Comparison of ENCODE assay signal across 8 cellular contexts in genomic region chr3:5057857-5058324, GRCh38.
DNase-seq lines count a peak whose midpoint lies in the region; ATAC-seq and TF ChIP-seq lines count a peak whose summit lies in the region.

No MANE protein-coding gene starts in this region.

- peaks cover 3% of the 10 kb centered on the region for H3K4me1 ChIP-seq in mammary epithelial cell (ENCODE audit: insufficient read depth, low read length)

- dilution Hi-C loops in mammary epithelial cell (cut with HindIII; ENCODE audit: low sequenced_read_pairs): loop anchor here (5.0 to 10.0 kb wide), 2 partner anchors 66 to 363 kb away; no protein-coding TSS in a partner anchor

- intact Hi-C loops in mammary epithelial cell (cut with micrococcal nuclease): loop anchor here (1.0 to 2.0 kb wide), 5 partner anchors 31 to 402 kb away; no protein-coding TSS in a partner anchor

- no peaks in the 10 kb centered on the region for H3K36me3 ChIP-seq in WERI-Rb-1
- H3K36me3 ChIP-seq in mammary epithelial cell (ENCODE audit: insufficient read depth, low read length): no peaks in the 10 kb centered on the region

- H2AFZ ChIP-seq in mammary epithelial cell (ENCODE audit: low read depth, low read length): no peak overlapping the region

- TF ChIP-seq CTCF in WERI-Rb-1 (IDR thresholded peaks at IDR 0.05; ENCODE audit: low read depth, low read length): peak; percentile 70
- TF ChIP-seq CTCF in mammary epithelial cell (conservative IDR thresholded peaks at IDR 0.05 in 1 of 2, IDR thresholded peaks at IDR 0.05 in 1 of 2; ENCODE audit: extremely low read depth in 1 of 2, insufficient read depth in 1 of 2, low read depth in 1 of 2, low read length in 2 of 2): peak; percentile 76

- in situ Hi-C loops in mammary epithelial cell (cut with MboI; ENCODE audit: low sequenced_read_pairs in 2 of 2): loop anchor here (10.0 kb wide), 2 partner anchors 343 to 403 kb away; no protein-coding TSS in a partner anchor

- no peak overlapping the region for H3K9ac ChIP-seq in mammary epithelial cell (ENCODE audit: insufficient read depth, low read length)

- H3K27me3 ChIP-seq in WERI-Rb-1 (ENCODE audit: insufficient read depth, low read depth, severe bottlenecking): no peaks in the 10 kb centered on the region
- H3K27me3 ChIP-seq in mammary epithelial cell (ENCODE audit: insufficient read depth, low read length): no peaks in the 10 kb centered on the region

- H3K4me2 ChIP-seq in mammary epithelial cell (ENCODE audit: insufficient read depth, low read depth, low read length): no peak overlapping the region

- peak; percentile 90 for ATAC-seq in HG02642 (IDR thresholded peaks at IDR 0.05; ENCODE audit: poor library complexity, unreplicated experiment)

- WGBS in mammary epithelial cell (ENCODE audit: low coverage, missing lambda C conversion rate): 17% methylated on average over 6 of the region's 7 CpGs

- no peaks in the 10 kb centered on the region for H3K9me3 ChIP-seq in WERI-Rb-1 (ENCODE audit: severe bottlenecking)
- no peaks in the 10 kb centered on the region for H3K9me3 ChIP-seq in mammary epithelial cell (replicated peaks; ENCODE audit: insufficient read depth, low read length)

- H3K79me2 ChIP-seq in mammary epithelial cell (ENCODE audit: insufficient read depth, low read length): no peaks in the 10 kb centered on the region

- H4K20me1 ChIP-seq in mammary epithelial cell (ENCODE audit: insufficient read depth, low read length): no peaks in the 10 kb centered on the region

- no peak overlapping the region for H3K4me3 ChIP-seq in WERI-Rb-1 (ENCODE audit: low read depth, low read length)
- H3K4me3 ChIP-seq in mammary epithelial cell (replicated peaks in 1 of 3; ENCODE audit: insufficient read depth in 1 of 3, low read depth in 2 of 3, low read length in 3 of 3): no peak overlapping the region

- H3K27ac ChIP-seq in WERI-Rb-1 (no peak overlapping the region), mammary epithelial cell (ENCODE audit: insufficient read depth, low read depth, low read length) (no peak overlapping the region)

- CTCF ChIA-PET in mammary epithelial cell (lab: Charles Lee; ENCODE audit: low non-redundant PET): interaction anchor here (0.5 to 1.5 kb wide), 7 partner anchors 35 to 403 kb away, joined by 3 to 30 read pairs (median 4); partner anchors contain the start of gene BHLHE40

- BruUV-seq in mammary epithelial cell (replicated peaks; lab: Mats Ljungman, UMichigan): no TSS peak

- DNase-seq in NCI-H2029 (lab: John Stamatoyannopoulos, UW): peak; percentile 40
- no peak for DNase-seq in NCI-H2029 treated with DMSO at 0.1 percent for 48 hours (lab: John Stamatoyannopoulos, UW)
- DNase-seq in NCI-H1694 treated with DMSO at 0.1 percent for 48 hours (lab: John Stamatoyannopoulos, UW): peak; percentile 9
- peak; percentile 80 for DNase-seq in WERI-Rb-1
- peak; percentile 86 for DNase-seq in mammary epithelial cell
- peak; percentile 86 for DNase-seq in islet precursor cell
- DNase-seq in stimulated activated CD4-positive, alpha-beta T cell treated with anti-CD3 and anti-CD28 coated beads, Interleukin-1b, Interleukin-23, amount 100 ng/mL, for 24 hours (ENCODE audit: low read depth in 4 of 4, low spot score in 1 of 4): peak; percentile 15 to 55 (median 31)
